Comparison of ENCODE assay signal across 31 cellular contexts in the genomic region with DNA sequence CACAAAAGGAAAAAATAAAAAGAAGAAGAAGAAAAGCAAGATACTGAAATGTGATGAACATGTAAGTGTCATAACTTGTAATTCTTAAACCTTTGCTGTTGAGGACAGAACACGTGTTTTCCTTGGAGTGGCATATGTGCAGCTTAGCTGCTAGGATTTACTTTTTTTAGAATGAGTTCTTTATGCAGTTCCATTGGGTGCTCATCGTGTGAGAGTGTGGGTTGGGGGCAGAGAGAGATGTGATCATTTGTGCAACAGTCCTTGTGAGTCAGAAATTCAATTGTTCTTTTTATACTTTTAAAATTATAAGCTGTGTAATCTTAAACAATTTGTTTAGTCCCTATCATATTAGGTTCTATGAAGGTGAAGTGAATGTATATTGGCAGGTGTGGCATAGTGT.
"Had no signal": no experiment of that assay in that cellular context is flagged by ENCODE, and none has a peak within 500 bp of the region (broad histone marks: within the 10 kb centered on the region; RNA-seq: fewer than 3 reads in every experiment).

No MANE protein-coding gene starts in this region.

- DNase-seq: activated CD4-positive, alpha-beta memory T cell treated with anti-CD3 and anti-CD28 coated beads for 36 hours; activated CD4-positive, alpha-beta T cell treated with anti-CD3 and anti-CD28 coated beads for 36 hours; activated CD4-positive, alpha-beta T cell treated with anti-CD3 and anti-CD28 coated beads, Interleukin-2, amount 10 ng/mL, durations not matched to agents 24 days and 14 days; activated CD4-positive, CD25-positive, alpha-beta regulatory T cell; activated CD4-positive, CD25-positive, alpha-beta regulatory T cell treated with anti-CD3 and anti-CD28 coated beads, Interleukin-2, amount 50 U/mL, for 72 hours; activated CD8-positive, alpha-beta memory T cell treated with anti-CD3 and anti-CD28 coated beads, Interleukin-2, amount 10 ng/mL, durations not matched to agents 7 days and 5 days; activated CD8-positive, alpha-beta memory T cell treated with anti-CD3 and anti-CD28 coated beads, Interleukin-2, amount 50 U/mL, for 4 hours; activated CD8-positive, alpha-beta T cell treated with anti-CD3 and anti-CD28 coated beads, Interleukin-2, amount 10 ng/mL, durations not matched to agents 7 days and 5 days; activated gamma-delta T cell; activated naive CD4-positive, alpha-beta T cell; activated naive CD4-positive, alpha-beta T cell treated with anti-CD3 and anti-CD28 coated beads, Interleukin-2, amount 50 U/mL, for 16 hours; activated naive CD8-positive, alpha-beta T cell treated with anti-CD3 and anti-CD28 coated beads, Interleukin-2, amount 10 ng/mL, durations not matched to agents 7 days and 5 days; activated T-cell treated with anti-CD3 and anti-CD28 coated beads, Interleukin-2, amount 50 U/mL, for 48 hours; amniotic stem cell; brain microvascular endothelial cell; cortex of kidney; dermis blood vessel endothelial cell; effector CD4-positive, alpha-beta T cell; foreskin fibroblast; heart left ventricle; T-helper 1 cell; T-helper 17 cell; T1000 had no signal

- FAIRE-seq: astrocyte, bronchial epithelial cell, colon, endometrium, frontal cortex had no signal

- H3K4me3 ChIP-seq: heart left ventricle had no signal

- ATAC-seq: activated CD4-positive, alpha-beta T cell treated with anti-CD3 and anti-CD28 coated beads for 36 hours; activated CD8-positive, alpha-beta memory T cell treated with anti-CD3 and anti-CD28 coated beads, Interleukin-2, amount 10 ng/mL, durations not matched to agents 7 days and 5 days; activated CD8-positive, alpha-beta T cell treated with anti-CD3 and anti-CD28 coated beads, Interleukin-2, amount 10 ng/mL, durations not matched to agents 7 days and 5 days; esophagus mucosa; heart left ventricle; SK-N-SH treated with all-trans-retinoic acid at 6 μM for 48 hours; T-helper 17 cell had no signal

- H3K27ac ChIP-seq: brain microvascular endothelial cell, heart left ventricle had no signal

- H3K27me3 Mint-ChIP-seq: activated CD4-positive, alpha-beta memory T cell treated with anti-CD3 and anti-CD28 coated beads for 36 hours; activated CD4-positive, alpha-beta T cell treated with anti-CD3 and anti-CD28 coated beads for 36 hours; activated CD4-positive, alpha-beta T cell treated with anti-CD3 and anti-CD28 coated beads, Interleukin-2, amount 10 ng/mL, durations not matched to agents 24 days and 14 days; activated CD8-positive, alpha-beta memory T cell treated with anti-CD3 and anti-CD28 coated beads, Interleukin-2, amount 10 ng/mL, durations not matched to agents 7 days and 5 days; activated naive CD8-positive, alpha-beta T cell treated with anti-CD3 and anti-CD28 coated beads, Interleukin-2, amount 10 ng/mL, durations not matched to agents 7 days and 5 days; T-helper 17 cell had no signal

- H3K9me3 ChIP-seq: heart left ventricle had no signal

- H3K4me3 Mint-ChIP-seq: activated CD4-positive, alpha-beta memory T cell treated with anti-CD3 and anti-CD28 coated beads for 36 hours; activated CD4-positive, alpha-beta T cell treated with anti-CD3 and anti-CD28 coated beads for 36 hours; activated CD4-positive, alpha-beta T cell treated with anti-CD3 and anti-CD28 coated beads, Interleukin-2, amount 10 ng/mL, durations not matched to agents 24 days and 14 days; activated CD8-positive, alpha-beta memory T cell treated with anti-CD3 and anti-CD28 coated beads, Interleukin-2, amount 10 ng/mL, durations not matched to agents 7 days and 5 days; activated CD8-positive, alpha-beta T cell treated with anti-CD3 and anti-CD28 coated beads, Interleukin-2, amount 10 ng/mL, durations not matched to agents 7 days and 5 days; activated naive CD8-positive, alpha-beta T cell treated with anti-CD3 and anti-CD28 coated beads, Interleukin-2, amount 10 ng/mL, durations not matched to agents 7 days and 5 days; T-helper 17 cell; T-helper 2 cell treated with Interferon-gamma antibody and Interleukin-4, amounts not matched to agents 5 μg/mL and 100 μg/mL, for 36 hours had no signal

- H3K27ac Mint-ChIP-seq: activated CD4-positive, alpha-beta memory T cell treated with anti-CD3 and anti-CD28 coated beads for 36 hours; activated CD4-positive, alpha-beta T cell treated with anti-CD3 and anti-CD28 coated beads, Interleukin-2, amount 10 ng/mL, durations not matched to agents 24 days and 14 days; activated CD8-positive, alpha-beta memory T cell treated with anti-CD3 and anti-CD28 coated beads, Interleukin-2, amount 10 ng/mL, durations not matched to agents 7 days and 5 days; activated naive CD8-positive, alpha-beta T cell treated with anti-CD3 and anti-CD28 coated beads, Interleukin-2, amount 10 ng/mL, durations not matched to agents 7 days and 5 days; T-helper 17 cell; T-helper 2 cell treated with Interferon-gamma antibody and Interleukin-4, amounts not matched to agents 5 μg/mL and 100 μg/mL, for 36 hours had no signal

- H3K27me3 ChIP-seq: brain microvascular endothelial cell, heart left ventricle had no signal

- H3K9me3 Mint-ChIP-seq: activated CD4-positive, alpha-beta memory T cell treated with anti-CD3 and anti-CD28 coated beads for 36 hours; activated CD4-positive, alpha-beta T cell treated with anti-CD3 and anti-CD28 coated beads, Interleukin-2, amount 10 ng/mL, durations not matched to agents 24 days and 14 days; activated naive CD8-positive, alpha-beta T cell treated with anti-CD3 and anti-CD28 coated beads, Interleukin-2, amount 10 ng/mL, durations not matched to agents 7 days and 5 days; T-helper 2 cell treated with Interferon-gamma antibody and Interleukin-4, amounts not matched to agents 5 μg/mL and 100 μg/mL, for 36 hours had no signal
